19 cellular contexts compared by ENCODE assay signal in the genomic region with DNA sequence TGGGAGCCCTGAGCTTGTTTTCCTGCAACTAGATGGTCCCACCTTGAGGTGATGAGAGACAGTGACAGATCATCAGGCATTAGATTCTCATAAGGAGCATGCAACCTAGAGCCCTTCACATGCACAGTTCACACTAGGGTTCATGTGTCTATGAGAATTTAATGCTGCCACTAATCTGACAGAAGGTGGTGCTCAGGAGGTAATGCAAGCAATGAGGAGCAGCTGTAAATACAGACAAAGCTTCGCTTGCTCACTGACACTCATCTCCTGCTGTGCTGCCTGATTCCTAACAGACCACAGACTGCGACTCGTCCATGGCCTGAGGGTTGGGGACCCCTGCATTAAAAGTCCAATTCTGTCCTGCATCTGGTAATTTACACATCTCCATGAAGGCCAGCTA.
A peak's percentile ranks its signal among the peaks of the same experiment; 100 is the strongest.
DNase-seq lines count a peak whose midpoint lies in the region; ATAC-seq, FAIRE-seq and TF ChIP-seq lines count a peak whose summit lies in the region.
"Had no signal": no experiment of that assay in that cellular context is flagged by ENCODE, and none has a peak within 500 bp of the region (broad histone marks: within the 10 kb centered on the region; RNA-seq: fewer than 3 reads in every experiment).

No MANE protein-coding gene starts in this region.

- DNase-seq in HT-29 (ENCODE audit: low spot score) (peak; percentile 6), PC-3 (peak; percentile 10), dermis blood vessel endothelial cell (peak; percentile 3), small intestine (no peak), WTC11 (ENCODE audit: low spot score) (no peak)
- DNase-seq in stimulated activated CD4-positive, alpha-beta T cell treated with anti-CD3 and anti-CD28 coated beads, Interleukin-1b, Interleukin-23, amount 100 ng/mL, for 48 hours = no peak
- no peak for DNase-seq in activated CD4-positive, alpha-beta T cell treated with anti-CD3 and anti-CD28 coated beads for 4 hours
- DNase-seq: C1 segment of cervical spinal cord, H9, NCI-H1048, NCI-H1436 treated with DMSO at 0.1 percent for 48 hours, NCI-H2029 treated with DMSO at 0.1 percent for 48 hours, NCI-H510A, NCI-H774, SK-N-SH had no signal

- ATAC-seq in PC-3 = peak; percentile 31; the same call in 1 of the 2 replicates
- ATAC-seq in WTC11 = no peak
- ATAC-seq: A549, Panc1, Right ventricle myocardium inferior had no signal

- no peak overlapping the region for H3K27ac Mint-ChIP-seq in WTC11
- H3K27ac Mint-ChIP-seq: H9 had no signal

- TF ChIP-seq CTCF in 22Rv1 (IDR thresholded peaks at IDR 0.05) (0 out of 2 replicates have a peak, but pooled peaks have one; percentile 7), PC-3 (conservative IDR thresholded peaks at IDR 0.05; ENCODE audit: low read depth, low read length) (no peak), WTC11 (IDR thresholded peaks at IDR 0.05) (no peak)

- H3K4me1 ChIP-seq in PC-3 (ENCODE audit: insufficient read depth, low read length) (peaks cover 11% of the 10 kb centered on the region), small intestine (ENCODE audit: control insufficient read depth in 2 of 2, insufficient read depth in 1 of 2, low read depth in 1 of 2, low read length in 1 of 2) (no peaks in the 10 kb centered on the region)

- intact Hi-C loops in PC-3 (cut with micrococcal nuclease) = no loop called here

- POLR2A ChIA-PET in PC-3 (lab: Charles Lee; ENCODE audit: unreplicated experiment) (no interaction called here), WTC11 (lab: Charles Lee) (no interaction called here)

- no peak overlapping the region for H3K4me3 ChIP-seq in PC-3 (ENCODE audit: low read length)
- no peak overlapping the region for H3K4me3 ChIP-seq in small intestine (ENCODE audit: low read depth in 1 of 2, low read length in 2 of 2)
- H3K4me3 ChIP-seq: A549 had no signal

- H3K9me2 ChIP-seq in PC-3 (replicated peaks; ENCODE audit: low read length) = no peaks in the 10 kb centered on the region
- H3K9me2 ChIP-seq: SK-N-SH had no signal

- no peak overlapping the region for H3K4me2 ChIP-seq in PC-3 (ENCODE audit: low read length)
- H3K4me2 ChIP-seq: A549, SK-N-SH had no signal

- H3K4me1 Mint-ChIP-seq in WTC11 = no peaks in the 10 kb centered on the region
- H3K4me1 Mint-ChIP-seq: H9 had no signal

- H3K9me3 ChIP-seq in PC-3 (ENCODE audit: low read length) (no peaks in the 10 kb centered on the region), small intestine (ENCODE audit: control insufficient read depth, low read depth) (no peaks in the 10 kb centered on the region)
- H3K9me3 ChIP-seq: A549, SK-N-SH had no signal

- no peaks in the 10 kb centered on the region for H3K36me3 ChIP-seq in PC-3 (ENCODE audit: low read depth, low read length)
- no peaks in the 10 kb centered on the region for H3K36me3 ChIP-seq in small intestine (ENCODE audit: control insufficient read depth in 2 of 2, insufficient read depth in 2 of 2, low read length in 2 of 2)

- H3K79me2 ChIP-seq in PC-3 (ENCODE audit: low read length) = no peaks in the 10 kb centered on the region

- H3K9ac ChIP-seq in PC-3 (ENCODE audit: low read length) = no peak overlapping the region
- H3K9ac ChIP-seq: SK-N-SH had no signal

- H3K27me3 ChIP-seq in PC-3 (ENCODE audit: low read length) = no peaks in the 10 kb centered on the region
- H3K27me3 ChIP-seq in small intestine (ENCODE audit: control insufficient read depth in 2 of 2, insufficient read depth in 2 of 2, low read length in 2 of 2) = no peaks in the 10 kb centered on the region

- no peak overlapping the region for H2AFZ ChIP-seq in PC-3 (ENCODE audit: low read length)

- no peak overlapping the region for H3K27ac ChIP-seq in 22Rv1
- H3K27ac ChIP-seq in PC-3 (ENCODE audit: low read length) = no peak overlapping the region
- H3K27ac ChIP-seq in small intestine (ENCODE audit: low read depth in 1 of 2, low read length in 1 of 2) = no peak overlapping the region
- H3K27ac ChIP-seq: A549 had no signal

- no peaks in the 10 kb centered on the region for H4K20me1 ChIP-seq in PC-3 (ENCODE audit: low read length)

- peaks cover 3% of the 10 kb centered on the region for H3K36me3 Mint-ChIP-seq in WTC11

- H3K4me3 Mint-ChIP-seq in WTC11 = no peak overlapping the region
- H3K4me3 Mint-ChIP-seq: H9 had no signal

- no peak for FAIRE-seq in small intestine (lab: Jason Lieb, UNC)
- FAIRE-seq: A549 had no signal

- H3K27me3 Mint-ChIP-seq in WTC11 (ENCODE audit: low read depth) = no peaks in the 10 kb centered on the region

- H3F3A ChIP-seq in PC-3 (ENCODE audit: low read length, unreplicated experiment) = no peaks in the 10 kb centered on the region

- peaks cover 43% of the 10 kb centered on the region for H3K9me3 Mint-ChIP-seq in WTC11

- CTCF ChIA-PET in PC-3 (lab: Charles Lee) = interaction anchor here (0.6 kb wide), 1 partner anchor 74 kb away, joined by 3 read pairs; no protein-coding TSS in a partner anchor
- CTCF ChIA-PET in WTC11 (lab: Charles Lee) = no interaction called here

- BruUV-seq in PC-3 (replicated peaks; lab: Mats Ljungman, UMichigan) = no TSS peak

- WGBS in small intestine, 3 donors = 74 to 87% (median 82%) methylated on average over 3 of the region's 3 CpGs

TF ChIP-seq in WTC11, 78 proteins besides CTCF, POLR2A, EP300 and RAD21:
- TF ChIP-seq RELA (CRISPR knock-in tag; IDR thresholded peaks at IDR 0.05; ENCODE audit: borderline replicate concordance) (no peak), ATF1 (CRISPR knock-in tag; IDR thresholded peaks at IDR 0.05) (no peak), IRF2 (CRISPR knock-in tag; IDR thresholded peaks at IDR 0.05; ENCODE audit: borderline replicate concordance, low read depth) (no peak), OVOL2 (CRISPR knock-in tag; IDR thresholded peaks at IDR 0.05; ENCODE audit: borderline replicate concordance) (no peak), TP53 (CRISPR knock-in tag; IDR thresholded peaks at IDR 0.05) (no peak), RORB (CRISPR knock-in tag; IDR thresholded peaks at IDR 0.05) (no peak)
- TF ChIP-seq, protein P1, sequence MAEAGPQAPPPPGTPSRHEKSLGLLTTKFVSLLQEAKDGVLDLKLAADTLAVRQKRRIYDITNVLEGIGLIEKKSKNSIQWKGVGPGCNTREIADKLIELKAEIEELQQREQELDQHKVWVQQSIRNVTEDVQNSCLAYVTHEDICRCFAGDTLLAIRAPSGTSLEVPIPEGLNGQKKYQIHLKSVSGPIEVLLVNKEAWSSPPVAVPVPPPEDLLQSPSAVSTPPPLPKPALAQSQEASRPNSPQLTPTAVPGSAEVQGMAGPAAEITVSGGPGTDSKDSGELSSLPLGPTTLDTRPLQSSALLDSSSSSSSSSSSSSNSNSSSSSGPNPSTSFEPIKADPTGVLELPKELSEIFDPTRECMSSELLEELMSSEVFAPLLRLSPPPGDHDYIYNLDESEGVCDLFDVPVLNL (CRISPR knock-in tag; IDR thresholded peaks at IDR 0.05; ENCODE audit: borderline replicate concordance, low read depth) = no peak
- TF ChIP-seq, protein P2, sequence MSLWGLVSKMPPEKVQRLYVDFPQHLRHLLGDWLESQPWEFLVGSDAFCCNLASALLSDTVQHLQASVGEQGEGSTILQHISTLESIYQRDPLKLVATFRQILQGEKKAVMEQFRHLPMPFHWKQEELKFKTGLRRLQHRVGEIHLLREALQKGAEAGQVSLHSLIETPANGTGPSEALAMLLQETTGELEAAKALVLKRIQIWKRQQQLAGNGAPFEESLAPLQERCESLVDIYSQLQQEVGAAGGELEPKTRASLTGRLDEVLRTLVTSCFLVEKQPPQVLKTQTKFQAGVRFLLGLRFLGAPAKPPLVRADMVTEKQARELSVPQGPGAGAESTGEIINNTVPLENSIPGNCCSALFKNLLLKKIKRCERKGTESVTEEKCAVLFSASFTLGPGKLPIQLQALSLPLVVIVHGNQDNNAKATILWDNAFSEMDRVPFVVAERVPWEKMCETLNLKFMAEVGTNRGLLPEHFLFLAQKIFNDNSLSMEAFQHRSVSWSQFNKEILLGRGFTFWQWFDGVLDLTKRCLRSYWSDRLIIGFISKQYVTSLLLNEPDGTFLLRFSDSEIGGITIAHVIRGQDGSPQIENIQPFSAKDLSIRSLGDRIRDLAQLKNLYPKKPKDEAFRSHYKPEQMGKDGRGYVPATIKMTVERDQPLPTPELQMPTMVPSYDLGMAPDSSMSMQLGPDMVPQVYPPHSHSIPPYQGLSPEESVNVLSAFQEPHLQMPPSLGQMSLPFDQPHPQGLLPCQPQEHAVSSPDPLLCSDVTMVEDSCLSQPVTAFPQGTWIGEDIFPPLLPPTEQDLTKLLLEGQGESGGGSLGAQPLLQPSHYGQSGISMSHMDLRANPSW (CRISPR knock-in tag; conservative IDR thresholded peaks at IDR 0.05; ENCODE audit: low read depth) = no peak

Comparison
In these comparisons a context has a peak if more than half of its experiments do, and no peak if none do; other contexts are left out.
1. DNase-seq: peak in HT-29 (single experiment), PC-3 (single experiment) and dermis blood vessel endothelial cell (single experiment); none in small intestine (single experiment), stimulated activated CD4-positive, alpha-beta T cell treated with anti-CD3 and anti-CD28 coated beads, Interleukin-1b, Interleukin-23, amount 100 ng/mL, for 48 hours (single experiment), WTC11 (single experiment) and activated CD4-positive, alpha-beta T cell treated with anti-CD3 and anti-CD28 coated beads for 4 hours (0 of 2).